In the genomic region with DNA sequence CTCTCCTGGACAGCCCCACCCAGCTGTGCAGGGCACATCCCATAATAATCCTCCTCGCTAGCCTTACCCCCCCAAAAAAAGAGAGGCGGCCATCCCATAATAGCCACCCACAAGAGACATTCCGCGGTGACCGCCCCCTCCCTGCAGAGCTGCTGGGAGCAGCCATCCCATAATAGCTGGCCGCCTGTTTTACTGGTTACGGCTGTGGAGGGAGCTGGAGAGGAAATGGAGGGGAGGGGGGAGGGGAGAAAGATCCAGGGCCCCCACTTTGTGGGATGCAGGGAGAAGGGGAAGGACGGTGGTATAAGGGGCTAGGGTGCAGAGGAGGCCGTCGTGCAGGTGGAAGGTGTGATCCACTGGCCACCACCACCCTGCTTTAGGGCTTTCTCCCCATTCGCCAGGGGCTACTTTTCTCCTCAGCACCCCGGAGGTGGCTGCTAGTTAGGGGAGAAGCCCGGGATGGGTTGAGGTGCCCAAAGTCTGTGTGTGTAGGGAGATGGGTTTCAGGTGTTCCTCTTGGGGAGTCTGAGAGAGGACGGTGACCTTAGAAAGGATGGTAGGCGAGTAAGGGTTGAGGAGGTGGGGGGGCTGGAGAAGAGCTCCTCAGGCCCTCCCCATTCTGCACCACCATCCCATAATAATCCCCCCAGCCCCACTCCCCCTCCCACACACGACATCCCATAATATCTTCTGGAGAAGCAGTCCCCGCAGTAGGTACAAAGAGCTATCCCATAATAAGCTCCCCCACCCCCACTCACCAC, we compare ENCODE assay signal across 1 cellular context.
A peak's percentile ranks its signal among the peaks of the same experiment; 100 is the strongest.
TF ChIP-seq lines count a peak whose summit lies in the region.

No MANE protein-coding gene starts in this region.

TF ChIP-seq in K562, 482 proteins besides CTCF, POLR2A, EP300 and RAD21 (continues in another document):
- TF ChIP-seq MYC (IDR thresholded peaks at IDR 0.05; ENCODE audit: low read depth, low read length), result peak; percentile 30; the same call in 1 of the 2 replicates
- TF ChIP-seq MYC (CRISPR knock-in tag; IDR thresholded peaks at IDR 0.05; ENCODE audit: borderline replicate concordance, low read depth), result no peak
- TF ChIP-seq, protein P1, sequence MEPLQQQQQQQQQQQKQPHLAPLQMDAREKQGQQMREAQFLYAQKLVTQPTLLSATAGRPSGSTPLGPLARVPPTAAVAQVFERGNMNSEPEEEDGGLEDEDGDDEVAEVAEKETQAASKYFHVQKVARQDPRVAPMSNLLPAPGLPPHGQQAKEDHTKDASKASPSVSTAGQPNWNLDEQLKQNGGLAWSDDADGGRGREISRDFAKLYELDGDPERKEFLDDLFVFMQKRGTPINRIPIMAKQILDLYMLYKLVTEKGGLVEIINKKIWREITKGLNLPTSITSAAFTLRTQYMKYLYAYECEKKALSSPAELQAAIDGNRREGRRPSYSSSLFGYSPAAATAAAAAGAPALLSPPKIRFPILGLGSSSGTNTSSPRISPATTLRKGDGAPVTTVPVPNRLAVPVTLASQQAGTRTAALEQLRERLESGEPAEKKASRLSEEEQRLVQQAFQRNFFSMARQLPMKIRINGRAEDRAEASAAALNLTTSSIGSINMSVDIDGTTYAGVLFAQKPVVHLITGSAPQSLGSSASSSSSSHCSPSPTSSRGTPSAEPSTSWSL (CRISPR knock-in tag; IDR thresholded peaks at IDR 0.05; ENCODE audit: borderline replicate concordance), result no peak
- TF ChIP-seq, protein P2, sequence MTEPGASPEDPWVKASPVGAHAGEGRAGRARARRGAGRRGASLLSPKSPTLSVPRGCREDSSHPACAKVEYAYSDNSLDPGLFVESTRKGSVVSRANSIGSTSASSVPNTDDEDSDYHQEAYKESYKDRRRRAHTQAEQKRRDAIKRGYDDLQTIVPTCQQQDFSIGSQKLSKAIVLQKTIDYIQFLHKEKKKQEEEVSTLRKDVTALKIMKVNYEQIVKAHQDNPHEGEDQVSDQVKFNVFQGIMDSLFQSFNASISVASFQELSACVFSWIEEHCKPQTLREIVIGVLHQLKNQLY (CRISPR knock-in tag; conservative IDR thresholded peaks at IDR 0.05), result no peak
- TF ChIP-seq ELF4 (CRISPR knock-in tag; IDR thresholded peaks at IDR 0.05), result 0 out of 2 replicates have a peak, but pooled peaks have one; percentile 67
- TF ChIP-seq, protein P3, sequence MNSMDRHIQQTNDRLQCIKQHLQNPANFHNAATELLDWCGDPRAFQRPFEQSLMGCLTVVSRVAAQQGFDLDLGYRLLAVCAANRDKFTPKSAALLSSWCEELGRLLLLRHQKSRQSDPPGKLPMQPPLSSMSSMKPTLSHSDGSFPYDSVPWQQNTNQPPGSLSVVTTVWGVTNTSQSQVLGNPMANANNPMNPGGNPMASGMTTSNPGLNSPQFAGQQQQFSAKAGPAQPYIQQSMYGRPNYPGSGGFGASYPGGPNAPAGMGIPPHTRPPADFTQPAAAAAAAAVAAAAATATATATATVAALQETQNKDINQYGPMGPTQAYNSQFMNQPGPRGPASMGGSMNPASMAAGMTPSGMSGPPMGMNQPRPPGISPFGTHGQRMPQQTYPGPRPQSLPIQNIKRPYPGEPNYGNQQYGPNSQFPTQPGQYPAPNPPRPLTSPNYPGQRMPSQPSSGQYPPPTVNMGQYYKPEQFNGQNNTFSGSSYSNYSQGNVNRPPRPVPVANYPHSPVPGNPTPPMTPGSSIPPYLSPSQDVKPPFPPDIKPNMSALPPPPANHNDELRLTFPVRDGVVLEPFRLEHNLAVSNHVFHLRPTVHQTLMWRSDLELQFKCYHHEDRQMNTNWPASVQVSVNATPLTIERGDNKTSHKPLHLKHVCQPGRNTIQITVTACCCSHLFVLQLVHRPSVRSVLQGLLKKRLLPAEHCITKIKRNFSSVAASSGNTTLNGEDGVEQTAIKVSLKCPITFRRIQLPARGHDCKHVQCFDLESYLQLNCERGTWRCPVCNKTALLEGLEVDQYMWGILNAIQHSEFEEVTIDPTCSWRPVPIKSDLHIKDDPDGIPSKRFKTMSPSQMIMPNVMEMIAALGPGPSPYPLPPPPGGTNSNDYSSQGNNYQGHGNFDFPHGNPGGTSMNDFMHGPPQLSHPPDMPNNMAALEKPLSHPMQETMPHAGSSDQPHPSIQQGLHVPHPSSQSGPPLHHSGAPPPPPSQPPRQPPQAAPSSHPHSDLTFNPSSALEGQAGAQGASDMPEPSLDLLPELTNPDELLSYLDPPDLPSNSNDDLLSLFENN (IDR thresholded peaks at IDR 0.05; ENCODE audit: low read depth in 2 of 2, low read length in 2 of 2), result 0 out of 4 replicates have a peak, but pooled peaks of 1 of the 2 experiments have one; percentile 31
- TF ChIP-seq ZNF561 (CRISPR knock-in tag; conservative IDR thresholded peaks at IDR 0.05), result no peak
- TF ChIP-seq ZNF3 (CRISPR knock-in tag; IDR thresholded peaks at IDR 0.05), result no peak
- no peak for TF ChIP-seq ERF (CRISPR knock-in tag; IDR thresholded peaks at IDR 0.05)
- no peak for TF ChIP-seq JUNB (CRISPR knock-in tag; conservative IDR thresholded peaks at IDR 0.05)
- TF ChIP-seq ZC3H11A (IDR thresholded peaks at IDR 0.05; ENCODE audit: low read depth, low read length), result no peak
- TF ChIP-seq HOXB6 (CRISPR knock-in tag; IDR thresholded peaks at IDR 0.05; ENCODE audit: borderline replicate concordance), result no peak
- TF ChIP-seq MIER1 (IDR thresholded peaks at IDR 0.05; ENCODE audit: low read depth), result 0 out of 2 replicates have a peak, but pooled peaks have one; percentile 25
- TF ChIP-seq SMARCC2 (IDR thresholded peaks at IDR 0.05; ENCODE audit: low read depth), result 0 out of 2 replicates have a peak, but pooled peaks have one; percentile 26
- TF ChIP-seq, protein P4, sequence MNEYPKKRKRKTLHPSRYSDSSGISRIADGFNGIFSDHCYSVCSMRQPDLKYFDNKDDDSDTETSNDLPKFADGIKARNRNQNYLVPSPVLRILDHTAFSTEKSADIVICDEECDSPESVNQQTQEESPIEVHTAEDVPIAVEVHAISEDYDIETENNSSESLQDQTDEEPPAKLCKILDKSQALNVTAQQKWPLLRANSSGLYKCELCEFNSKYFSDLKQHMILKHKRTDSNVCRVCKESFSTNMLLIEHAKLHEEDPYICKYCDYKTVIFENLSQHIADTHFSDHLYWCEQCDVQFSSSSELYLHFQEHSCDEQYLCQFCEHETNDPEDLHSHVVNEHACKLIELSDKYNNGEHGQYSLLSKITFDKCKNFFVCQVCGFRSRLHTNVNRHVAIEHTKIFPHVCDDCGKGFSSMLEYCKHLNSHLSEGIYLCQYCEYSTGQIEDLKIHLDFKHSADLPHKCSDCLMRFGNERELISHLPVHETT (CRISPR knock-in tag; conservative IDR thresholded peaks at IDR 0.05 in 1 of 2, IDR thresholded peaks at IDR 0.05 in 1 of 2), result peak in 1 of 2 experiments; percentile 91; a peak in 1 of 4 replicates
- TF ChIP-seq, protein P5, sequence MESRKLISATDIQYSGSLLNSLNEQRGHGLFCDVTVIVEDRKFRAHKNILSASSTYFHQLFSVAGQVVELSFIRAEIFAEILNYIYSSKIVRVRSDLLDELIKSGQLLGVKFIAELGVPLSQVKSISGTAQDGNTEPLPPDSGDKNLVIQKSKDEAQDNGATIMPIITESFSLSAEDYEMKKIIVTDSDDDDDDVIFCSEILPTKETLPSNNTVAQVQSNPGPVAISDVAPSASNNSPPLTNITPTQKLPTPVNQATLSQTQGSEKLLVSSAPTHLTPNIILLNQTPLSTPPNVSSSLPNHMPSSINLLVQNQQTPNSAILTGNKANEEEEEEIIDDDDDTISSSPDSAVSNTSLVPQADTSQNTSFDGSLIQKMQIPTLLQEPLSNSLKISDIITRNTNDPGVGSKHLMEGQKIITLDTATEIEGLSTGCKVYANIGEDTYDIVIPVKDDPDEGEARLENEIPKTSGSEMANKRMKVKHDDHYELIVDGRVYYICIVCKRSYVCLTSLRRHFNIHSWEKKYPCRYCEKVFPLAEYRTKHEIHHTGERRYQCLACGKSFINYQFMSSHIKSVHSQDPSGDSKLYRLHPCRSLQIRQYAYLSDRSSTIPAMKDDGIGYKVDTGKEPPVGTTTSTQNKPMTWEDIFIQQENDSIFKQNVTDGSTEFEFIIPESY (CRISPR knock-in tag; IDR thresholded peaks at IDR 0.05), result no peak
- 0 out of 2 replicates have a peak, but pooled peaks have one; percentile 59 for TF ChIP-seq HDAC8 (tag; IDR thresholded peaks at IDR 0.05)
- no peak for TF ChIP-seq ZNF436 (CRISPR knock-in tag; IDR thresholded peaks at IDR 0.05)
- TF ChIP-seq, protein P6, sequence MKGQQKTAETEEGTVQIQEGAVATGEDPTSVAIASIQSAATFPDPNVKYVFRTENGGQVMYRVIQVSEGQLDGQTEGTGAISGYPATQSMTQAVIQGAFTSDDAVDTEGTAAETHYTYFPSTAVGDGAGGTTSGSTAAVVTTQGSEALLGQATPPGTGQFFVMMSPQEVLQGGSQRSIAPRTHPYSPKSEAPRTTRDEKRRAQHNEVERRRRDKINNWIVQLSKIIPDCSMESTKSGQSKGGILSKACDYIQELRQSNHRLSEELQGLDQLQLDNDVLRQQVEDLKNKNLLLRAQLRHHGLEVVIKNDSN (CRISPR knock-in tag; IDR thresholded peaks at IDR 0.05), result no peak
- TF ChIP-seq ZNF217 (CRISPR knock-in tag; IDR thresholded peaks at IDR 0.05), result no peak
- peak; percentile 40 for TF ChIP-seq TAF9B (IDR thresholded peaks at IDR 0.05; ENCODE audit: partially characterized antibody)
- peak; percentile 19; the same call in 1 of the 2 replicates for TF ChIP-seq ESRRA (IDR thresholded peaks at IDR 0.05; ENCODE audit: borderline replicate concordance, low read depth)
- TF ChIP-seq SMAD1 (IDR thresholded peaks at IDR 0.05; ENCODE audit: low read depth, low read length, partially characterized antibody), result no peak
- TF ChIP-seq TBP (optimal IDR thresholded peaks at IDR 0.05; ENCODE audit: low read depth, low read length), result peak; percentile 34
- no peak for TF ChIP-seq POLR3G (IDR thresholded peaks at IDR 0.05; ENCODE audit: extremely low read depth, insufficient read length, insufficient replicate concordance)
- TF ChIP-seq NCOA1 (IDR thresholded peaks at IDR 0.05; ENCODE audit: low read depth), result 0 out of 2 replicates have a peak, but pooled peaks have one; percentile 52
- TF ChIP-seq ZNF124 (CRISPR knock-in tag; IDR thresholded peaks at IDR 0.05), result no peak
- TF ChIP-seq NRF1 (conservative IDR thresholded peaks at IDR 0.05 in 1 of 2, IDR thresholded peaks at IDR 0.05 in 1 of 2), result 0 out of 4 replicates have a peak, but pooled peaks of 1 of the 2 experiments have one; percentile 28
- TF ChIP-seq, protein P7, sequence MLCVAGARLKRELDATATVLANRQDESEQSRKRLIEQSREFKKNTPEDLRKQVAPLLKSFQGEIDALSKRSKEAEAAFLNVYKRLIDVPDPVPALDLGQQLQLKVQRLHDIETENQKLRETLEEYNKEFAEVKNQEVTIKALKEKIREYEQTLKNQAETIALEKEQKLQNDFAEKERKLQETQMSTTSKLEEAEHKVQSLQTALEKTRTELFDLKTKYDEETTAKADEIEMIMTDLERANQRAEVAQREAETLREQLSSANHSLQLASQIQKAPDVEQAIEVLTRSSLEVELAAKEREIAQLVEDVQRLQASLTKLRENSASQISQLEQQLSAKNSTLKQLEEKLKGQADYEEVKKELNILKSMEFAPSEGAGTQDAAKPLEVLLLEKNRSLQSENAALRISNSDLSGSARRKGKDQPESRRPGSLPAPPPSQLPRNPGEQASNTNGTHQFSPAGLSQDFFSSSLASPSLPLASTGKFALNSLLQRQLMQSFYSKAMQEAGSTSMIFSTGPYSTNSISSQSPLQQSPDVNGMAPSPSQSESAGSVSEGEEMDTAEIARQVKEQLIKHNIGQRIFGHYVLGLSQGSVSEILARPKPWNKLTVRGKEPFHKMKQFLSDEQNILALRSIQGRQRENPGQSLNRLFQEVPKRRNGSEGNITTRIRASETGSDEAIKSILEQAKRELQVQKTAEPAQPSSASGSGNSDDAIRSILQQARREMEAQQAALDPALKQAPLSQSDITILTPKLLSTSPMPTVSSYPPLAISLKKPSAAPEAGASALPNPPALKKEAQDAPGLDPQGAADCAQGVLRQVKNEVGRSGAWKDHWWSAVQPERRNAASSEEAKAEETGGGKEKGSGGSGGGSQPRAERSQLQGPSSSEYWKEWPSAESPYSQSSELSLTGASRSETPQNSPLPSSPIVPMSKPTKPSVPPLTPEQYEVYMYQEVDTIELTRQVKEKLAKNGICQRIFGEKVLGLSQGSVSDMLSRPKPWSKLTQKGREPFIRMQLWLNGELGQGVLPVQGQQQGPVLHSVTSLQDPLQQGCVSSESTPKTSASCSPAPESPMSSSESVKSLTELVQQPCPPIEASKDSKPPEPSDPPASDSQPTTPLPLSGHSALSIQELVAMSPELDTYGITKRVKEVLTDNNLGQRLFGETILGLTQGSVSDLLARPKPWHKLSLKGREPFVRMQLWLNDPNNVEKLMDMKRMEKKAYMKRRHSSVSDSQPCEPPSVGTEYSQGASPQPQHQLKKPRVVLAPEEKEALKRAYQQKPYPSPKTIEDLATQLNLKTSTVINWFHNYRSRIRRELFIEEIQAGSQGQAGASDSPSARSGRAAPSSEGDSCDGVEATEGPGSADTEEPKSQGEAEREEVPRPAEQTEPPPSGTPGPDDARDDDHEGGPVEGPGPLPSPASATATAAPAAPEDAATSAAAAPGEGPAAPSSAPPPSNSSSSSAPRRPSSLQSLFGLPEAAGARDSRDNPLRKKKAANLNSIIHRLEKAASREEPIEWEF (CRISPR knock-in tag; IDR thresholded peaks at IDR 0.05), result 0 out of 2 replicates have a peak, but pooled peaks have one; percentile 39
- TF ChIP-seq ADNP (tag; IDR thresholded peaks at IDR 0.05), result no peak; the same call in 1 of the 2 replicates
- TF ChIP-seq, protein P8, sequence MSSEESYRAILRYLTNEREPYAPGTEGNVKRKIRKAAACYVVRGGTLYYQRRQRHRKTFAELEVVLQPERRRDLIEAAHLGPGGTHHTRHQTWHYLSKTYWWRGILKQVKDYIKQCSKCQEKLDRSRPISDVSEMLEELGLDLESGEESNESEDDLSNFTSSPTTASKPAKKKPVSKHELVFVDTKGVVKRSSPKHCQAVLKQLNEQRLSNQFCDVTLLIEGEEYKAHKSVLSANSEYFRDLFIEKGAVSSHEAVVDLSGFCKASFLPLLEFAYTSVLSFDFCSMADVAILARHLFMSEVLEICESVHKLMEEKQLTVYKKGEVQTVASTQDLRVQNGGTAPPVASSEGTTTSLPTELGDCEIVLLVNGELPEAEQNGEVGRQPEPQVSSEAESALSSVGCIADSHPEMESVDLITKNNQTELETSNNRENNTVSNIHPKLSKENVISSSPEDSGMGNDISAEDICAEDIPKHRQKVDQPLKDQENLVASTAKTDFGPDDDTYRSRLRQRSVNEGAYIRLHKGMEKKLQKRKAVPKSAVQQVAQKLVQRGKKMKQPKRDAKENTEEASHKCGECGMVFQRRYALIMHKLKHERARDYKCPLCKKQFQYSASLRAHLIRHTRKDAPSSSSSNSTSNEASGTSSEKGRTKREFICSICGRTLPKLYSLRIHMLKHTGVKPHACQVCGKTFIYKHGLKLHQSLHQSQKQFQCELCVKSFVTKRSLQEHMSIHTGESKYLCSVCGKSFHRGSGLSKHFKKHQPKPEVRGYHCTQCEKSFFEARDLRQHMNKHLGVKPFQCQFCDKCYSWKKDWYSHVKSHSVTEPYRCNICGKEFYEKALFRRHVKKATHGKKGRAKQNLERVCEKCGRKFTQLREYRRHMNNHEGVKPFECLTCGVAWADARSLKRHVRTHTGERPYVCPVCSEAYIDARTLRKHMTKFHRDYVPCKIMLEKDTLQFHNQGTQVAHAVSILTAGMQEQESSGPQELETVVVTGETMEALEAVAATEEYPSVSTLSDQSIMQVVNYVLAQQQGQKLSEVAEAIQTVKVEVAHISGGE (CRISPR knock-in tag; IDR thresholded peaks at IDR 0.05), result peak in 1 of 3 experiments; percentile 81; a peak in 2 of 6 replicates
- TF ChIP-seq ARID1B (IDR thresholded peaks at IDR 0.05), result peak; percentile 59
- TF ChIP-seq MAZ (CRISPR knock-in tag; conservative IDR thresholded peaks at IDR 0.05 in 1 of 2, IDR thresholded peaks at IDR 0.05 in 1 of 2), result peak; percentile 54 to 77; a peak in 3 of 4 replicates
- peak; percentile 47 for TF ChIP-seq POLR2B (IDR thresholded peaks at IDR 0.05; ENCODE audit: low read depth, partially characterized antibody)
